ENCODE assay signal across 8 cellular contexts in genomic region chr1:228459091-228459993, GRCh38. TPM values are rescaled to one million over a fixed set of nuclear protein-coding genes. Genes with fewer than 3 reads are reported as not detected.
DNase-seq lines count a peak whose midpoint lies in the region; ATAC-seq and TF ChIP-seq lines count a peak whose summit lies in the region.

No MANE protein-coding gene starts in this region.

- no peaks in the 10 kb centered on the region for H3K9me3 Mint-ChIP-seq in WTC11

- intact Hi-C loops in right lobe of liver (cut with DNase I), result no loop called here

- 7% methylated on average over 28 of the region's 41 CpGs for WGBS in right lobe of liver (ENCODE audit: insufficient coverage, low coverage, low lambda C conversion rate, missing lambda C conversion rate)

- H3K27me3 Mint-ChIP-seq in WTC11 (ENCODE audit: low read depth), result peaks cover 22% of the 10 kb centered on the region

- H3K4me1 Mint-ChIP-seq in WTC11, result peaks cover 40% of the 10 kb centered on the region

- peak overlapping the region; percentile 96 for H3K4me3 Mint-ChIP-seq in WTC11

- DNase-seq in CMK (ENCODE audit: low read depth) (peak; percentile 49), NCI-H2081 (lab: John Stamatoyannopoulos, UW) (peak; percentile 84 to 92), WTC11 (ENCODE audit: low spot score) (peak; percentile 78), coronary artery (ENCODE audit: low spot score) (no peak), right lobe of liver (peak in 1 of 3 donors; percentile 44)
- DNase-seq in stimulated activated CD4-positive, alpha-beta T cell treated with anti-CD3 and anti-CD28 coated beads, TNF-alpha, amount 100 ng/mL, for 4 hours (ENCODE audit: low read depth in 3 of 3), result peak in 2 of 3 experiments; percentile 23 to 34

- no peaks in the 10 kb centered on the region for H3K9me3 ChIP-seq in right lobe of liver

- ATAC-seq in GM21526 (IDR thresholded peaks at IDR 0.05; ENCODE audit: low FRiP score, unreplicated experiment), result peak; percentile 30
- peak; percentile 20 for ATAC-seq in WTC11
- ATAC-seq in right lobe of liver, result peak; percentile 24 to 46 (median 32)
- ATAC-seq in HG02678 (IDR thresholded peaks at IDR 0.05; ENCODE audit: unreplicated experiment), result no peak

- H3K27ac ChIP-seq in coronary artery (peak overlapping the region; percentile 69 to 90), right lobe of liver (no peak overlapping the region)

- no peaks in the 10 kb centered on the region for H3K36me3 ChIP-seq in right lobe of liver

- H3K4me3 ChIP-seq in coronary artery (peak overlapping the region; percentile 69), right lobe of liver (peak overlapping the region in 1 of 3 donors; percentile 27)

- CTCF ChIA-PET in WTC11 (lab: Charles Lee), result interaction anchor here (0.7 to 2.2 kb wide), 10 partner anchors 10 to 1141 kb away, joined by 3 to 12 read pairs (median 4); partner anchors contain the start of gene TRIM11

- peaks cover 5 to 20% of the 10 kb centered on the region in 2 donors for H3K27me3 ChIP-seq in right lobe of liver

- TF ChIP-seq CTCF in WTC11 (IDR thresholded peaks at IDR 0.05) (peak; percentile 68), coronary artery (IDR thresholded peaks at IDR 0.05) (peak; percentile 62), right lobe of liver (IDR thresholded peaks at IDR 0.05) (peak; percentile 36 to 52 (median 46))

- TF ChIP-seq POLR2A in right lobe of liver (IDR thresholded peaks at IDR 0.05), result no peak

- H3K36me3 Mint-ChIP-seq in WTC11, result peaks cover 2% of the 10 kb centered on the region; the same call in 1 of the 2 replicates

- peak overlapping the region; percentile 62; the same call in 1 of the 2 replicates for H3K27ac Mint-ChIP-seq in WTC11

- peaks cover 0 to 5% (median 0%) of the 10 kb centered on the region in 4 donors for H3K4me1 ChIP-seq in right lobe of liver

- POLR2A ChIA-PET in WTC11 (lab: Charles Lee), result interaction anchor here (0.7 to 3.1 kb wide), 5 partner anchors 9 to 423 kb away, joined by 4 to 52 read pairs (median 6); partner anchors contain the start of gene TRIM11

TF ChIP-seq in WTC11, 78 proteins besides CTCF, POLR2A, EP300 and RAD21:
- TF ChIP-seq PRRX2 (CRISPR knock-in tag; IDR thresholded peaks at IDR 0.05), result no peak
- peak; percentile 22; the same call in 1 of the 2 replicates for TF ChIP-seq EMX1 (CRISPR knock-in tag; IDR thresholded peaks at IDR 0.05)
- TF ChIP-seq GRHL2 (CRISPR knock-in tag; IDR thresholded peaks at IDR 0.05; ENCODE audit: insufficient replicate concordance, severe bottlenecking), result no peak
- peak; percentile 73; the same call in 1 of the 2 replicates for TF ChIP-seq FOXP1 (CRISPR knock-in tag; IDR thresholded peaks at IDR 0.05; ENCODE audit: borderline replicate concordance)
- TF ChIP-seq KAT7 (CRISPR knock-in tag; IDR thresholded peaks at IDR 0.05; ENCODE audit: borderline replicate concordance), result 0 out of 2 replicates have a peak, but pooled peaks have one; percentile 73
- no peak for TF ChIP-seq RELA (CRISPR knock-in tag; IDR thresholded peaks at IDR 0.05; ENCODE audit: borderline replicate concordance)
- TF ChIP-seq ATF1 (CRISPR knock-in tag; IDR thresholded peaks at IDR 0.05), result no peak
- TF ChIP-seq FOXK1 (CRISPR knock-in tag; IDR thresholded peaks at IDR 0.05), result 0 out of 2 replicates have a peak, but pooled peaks have one; percentile 55
- 0 out of 2 replicates have a peak, but pooled peaks have one; percentile 6 for TF ChIP-seq MYBL2 (CRISPR knock-in tag; IDR thresholded peaks at IDR 0.05)
- no peak for TF ChIP-seq ZNF512 (CRISPR knock-in tag; IDR thresholded peaks at IDR 0.05; ENCODE audit: borderline replicate concordance)
- TF ChIP-seq FOXJ3 (CRISPR knock-in tag; IDR thresholded peaks at IDR 0.05; ENCODE audit: borderline replicate concordance), result no peak
- TF ChIP-seq CREB1 (CRISPR knock-in tag; IDR thresholded peaks at IDR 0.05), result no peak
- TF ChIP-seq, protein P1, sequence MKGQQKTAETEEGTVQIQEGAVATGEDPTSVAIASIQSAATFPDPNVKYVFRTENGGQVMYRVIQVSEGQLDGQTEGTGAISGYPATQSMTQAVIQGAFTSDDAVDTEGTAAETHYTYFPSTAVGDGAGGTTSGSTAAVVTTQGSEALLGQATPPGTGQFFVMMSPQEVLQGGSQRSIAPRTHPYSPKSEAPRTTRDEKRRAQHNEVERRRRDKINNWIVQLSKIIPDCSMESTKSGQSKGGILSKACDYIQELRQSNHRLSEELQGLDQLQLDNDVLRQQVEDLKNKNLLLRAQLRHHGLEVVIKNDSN (CRISPR knock-in tag; IDR thresholded peaks at IDR 0.05), result peak; percentile 15; the same call in 1 of the 2 replicates

RNA-seq across cellular contexts. Expression of gene RNF187, which starts 27.8 kb away (rescaled TPM):
- total RNA-seq in WTC11 (2021) (121 to 141 TPM (median 121 TPM) in 3 replicates), right lobe of liver (10 to 100 TPM; 43.9 to 66.6 (median 56.3) TPM)

RNA-seq across cellular contexts. Expression of gene TRIM17, which starts 42.7 kb away (rescaled TPM):
- total RNA-seq in WTC11 (2021), result 1.5 to 2.7 TPM (median 2.6 TPM) in 3 replicates
- not detected for total RNA-seq in right lobe of liver

RNA-seq across cellular contexts. Expression of gene TRIM11, which starts 52.7 kb away (rescaled TPM):
- 27.9 to 34.3 TPM (median 28.4 TPM) in 3 replicates for total RNA-seq in WTC11 (2021)
- total RNA-seq in right lobe of liver, result 1 to 10 TPM; 5.2 to 8.3 (median 7.1) TPM

Comparison
In these comparisons a context has a peak if more than half of its experiments do, and no peak if none do; other contexts are left out.
1. H3K27ac ChIP-seq: peak in coronary artery (2 of 2); none in right lobe of liver (0 of 3).
2. Peak in every context shown above with its lines, with median percentiles within 50 percentile points of each other: CTCF ChIP-seq.